In the genomic region with DNA sequence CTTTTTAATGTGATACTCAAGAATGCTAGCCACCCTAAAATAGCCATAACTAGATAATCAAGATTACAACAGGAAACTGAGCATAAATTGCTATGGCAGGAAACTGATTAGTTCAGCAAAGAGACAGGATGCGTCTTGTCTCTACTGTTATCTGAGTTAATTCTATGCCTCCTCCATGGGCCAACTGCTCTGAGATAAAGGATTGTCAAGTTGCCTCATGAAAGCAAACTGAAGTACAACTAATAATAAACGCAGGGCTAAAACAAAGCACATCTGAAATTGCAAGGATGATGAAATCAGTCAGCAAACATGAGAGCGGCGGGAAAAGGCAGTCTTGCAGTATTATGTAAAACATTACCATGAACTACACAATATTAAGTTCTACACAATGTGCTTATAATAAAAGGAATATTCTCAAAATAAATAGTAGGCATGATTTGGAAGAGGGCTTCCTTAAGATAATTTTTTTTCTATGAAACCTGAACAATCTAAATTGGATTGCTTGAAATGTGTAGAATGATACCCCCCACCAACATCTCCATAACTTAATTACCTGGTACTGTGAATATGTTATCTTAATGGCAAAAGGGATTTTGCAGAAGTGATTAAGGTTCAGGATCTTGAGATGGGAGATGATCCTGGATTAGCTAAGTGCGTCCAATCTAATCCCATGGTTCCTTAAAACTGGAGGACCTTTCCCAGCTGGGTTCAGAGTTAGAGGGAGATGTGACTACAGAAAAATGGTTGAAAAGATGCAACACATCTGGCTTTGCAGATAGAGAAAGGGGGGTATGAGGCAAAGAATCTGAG, we compare ENCODE assay signal across 10 cellular contexts.
DNase-seq lines count a peak whose midpoint lies in the region; ATAC-seq and TF ChIP-seq lines count a peak whose summit lies in the region.
"Had no signal": no experiment of that assay in that cellular context is flagged by ENCODE, and none has a peak within 500 bp of the region (broad histone marks: within the 10 kb centered on the region; RNA-seq: fewer than 3 reads in every experiment).

No MANE protein-coding gene starts in this region.

- H3K27me3 Mint-ChIP-seq in naive thymus-derived CD8-positive, alpha-beta T cell: no peaks in the 10 kb centered on the region

- peak overlapping the region in 2 of 10 donors; percentile 10 to 15 for H3K4me3 Mint-ChIP-seq in naive thymus-derived CD8-positive, alpha-beta T cell

- TF ChIP-seq EP300 in ovary (IDR thresholded peaks at IDR 0.05): no peak

- peak in 1 of 2 donors; percentile 56 for ATAC-seq in naive thymus-derived CD8-positive, alpha-beta T cell
- no peak for ATAC-seq in GM21529 (IDR thresholded peaks at IDR 0.05; ENCODE audit: unreplicated experiment)

- peak overlapping the region in 7 of 10 donors; percentile 21 to 66 (median 56) for H3K27ac Mint-ChIP-seq in naive thymus-derived CD8-positive, alpha-beta T cell

- H3K4me1 ChIP-seq in thyroid gland (no peaks in the 10 kb centered on the region), ovary (ENCODE audit: insufficient read depth) (no peaks in the 10 kb centered on the region)

- intact Hi-C loops in thyroid gland (cut with DNase I): no loop called here
- intact Hi-C loops in ovary (cut with DNase I): no loop called here
- intact Hi-C loops in posterior cingulate gyrus (cut with DNase I): no loop called here

- H3K9me3 Mint-ChIP-seq in naive thymus-derived CD8-positive, alpha-beta T cell: peaks cover 0 to 11% (median 7%) of the 10 kb centered on the region in 9 donors

- H3K36me3 Mint-ChIP-seq in naive thymus-derived CD8-positive, alpha-beta T cell: peaks cover 20 to 40% (median 35%) of the 10 kb centered on the region in 3 donors

- POLR2A ChIA-PET in naive thymus-derived CD8-positive, alpha-beta T cell (lab: Charles Lee): no interaction called here

- H3K27ac ChIP-seq in thyroid gland (no peak overlapping the region), ovary (no peak overlapping the region)

- H3K9me3 ChIP-seq in thyroid gland (no peaks in the 10 kb centered on the region), ovary (no peaks in the 10 kb centered on the region)

- TF ChIP-seq POLR2A in thyroid gland (IDR thresholded peaks at IDR 0.05): no peak
- TF ChIP-seq POLR2A in ovary (IDR thresholded peaks at IDR 0.05): no peak

- TF ChIP-seq CTCF in choroid plexus epithelial cell (conservative IDR thresholded peaks at IDR 0.05; ENCODE audit: low read depth, low read length): no peak
- no peak for TF ChIP-seq CTCF in thyroid gland (IDR thresholded peaks at IDR 0.05)
- TF ChIP-seq CTCF in ovary (IDR thresholded peaks at IDR 0.05): no peak

- H3K4me1 Mint-ChIP-seq in naive thymus-derived CD8-positive, alpha-beta T cell: peaks cover 7 to 32% (median 20%) of the 10 kb centered on the region in 4 donors

- WGBS in thyroid gland, 2 donors: 73 to 75% methylated on average over 5 of the region's 5 CpGs
- 71 to 75% (median 74%) methylated on average over 5 of the region's 5 CpGs for WGBS in ovary, 3 donors

- no peak overlapping the region for H3K4me3 ChIP-seq in choroid plexus epithelial cell (ENCODE audit: low read depth, low read length)
- no peak overlapping the region for H3K4me3 ChIP-seq in thyroid gland (replicated peaks in 1 of 3)
- no peak overlapping the region for H3K4me3 ChIP-seq in ovary
- H3K4me3 ChIP-seq: esophagus muscularis mucosa had no signal

- H3K36me3 ChIP-seq in thyroid gland: no peaks in the 10 kb centered on the region
- H3K36me3 ChIP-seq in ovary: no peaks in the 10 kb centered on the region

- H3K27me3 ChIP-seq in thyroid gland (no peaks in the 10 kb centered on the region), ovary (no peaks in the 10 kb centered on the region)
- H3K27me3 ChIP-seq: esophagus muscularis mucosa had no signal

- peak; percentile 14 for DNase-seq in HuH-7 (ENCODE audit: low spot score)
- DNase-seq in OCI-M1 (lab: John Stamatoyannopoulos, UW): peak; percentile 93
- peak; percentile 90 for DNase-seq in choroid plexus epithelial cell (ENCODE audit: low read depth)
- DNase-seq in naive thymus-derived CD8-positive, alpha-beta T cell: peak in 1 of 10 donors; percentile 2
- DNase-seq in thyroid gland: no peak
- no peak for DNase-seq in ovary
- no peak for DNase-seq in posterior cingulate gyrus
- DNase-seq: activated CD4-positive, alpha-beta T cell treated with anti-CD3 and anti-CD28 coated beads, Interleukin-2, amount 50 U/mL, for 1 hour had no signal

Comparison
In these comparisons a context has a peak if more than half of its experiments do, and no peak if none do; other contexts are left out.
1. DNase-seq: peak in HuH-7 (single experiment), OCI-M1 (single experiment) and choroid plexus epithelial cell (single experiment); none in thyroid gland (0 of 2), ovary (0 of 5) and posterior cingulate gyrus (0 of 10).